ENCODE assay signal across 1 cellular context in the genomic region with DNA sequence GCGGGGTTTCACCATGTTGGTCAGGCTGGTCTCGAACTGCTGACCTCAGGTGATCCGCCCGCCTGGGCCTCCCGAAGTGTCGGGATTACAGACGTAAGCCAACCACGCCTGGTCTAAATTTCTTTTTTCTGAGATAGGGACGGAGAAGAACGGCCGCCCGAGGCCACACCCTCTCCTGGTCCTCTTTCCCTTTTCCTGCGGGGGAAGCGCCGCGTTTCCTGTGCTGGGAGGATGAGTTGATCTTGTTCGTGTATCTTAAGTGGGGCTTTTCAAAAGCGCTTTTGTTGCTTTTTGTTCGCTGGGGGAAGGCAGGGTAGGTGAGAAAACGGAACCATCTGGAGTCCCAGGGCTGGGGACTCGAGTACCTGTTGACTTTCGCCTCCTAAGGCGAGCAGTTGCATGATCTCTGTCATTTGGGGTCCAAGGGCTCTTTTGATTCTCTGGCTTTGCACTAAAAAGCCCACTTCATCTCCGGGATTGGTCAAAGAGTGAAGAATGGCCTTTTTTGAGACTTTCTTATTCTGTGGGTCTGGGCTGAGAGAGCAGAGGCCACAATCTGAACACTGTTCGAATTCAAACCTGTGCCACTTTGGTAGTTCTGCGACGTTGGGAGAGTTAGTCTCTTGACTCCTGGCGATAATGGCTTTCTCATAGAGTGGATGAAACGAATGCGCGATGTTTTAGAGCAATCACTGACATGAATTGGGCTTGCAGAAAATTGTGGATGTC.
TF ChIP-seq lines count a peak whose summit lies in the region.

No MANE protein-coding gene starts in this region.

TF ChIP-seq in endothelial cell of umbilical vein, 7 proteins besides CTCF, POLR2A, EP300 and RAD21:
- TF ChIP-seq POLR2AphosphoS5 (IDR thresholded peaks at IDR 0.05; ENCODE audit: insufficient read depth, low read depth, low read length) (no peak), MYC (IDR thresholded peaks at IDR 0.05; ENCODE audit: low read depth, low read length) (no peak), GATA2 (IDR thresholded peaks at IDR 0.05; ENCODE audit: insufficient read depth, insufficient read length, low read depth, low read length) (no peak), JUN (IDR thresholded peaks at IDR 0.05; ENCODE audit: borderline replicate concordance, insufficient read depth, insufficient read length, low read depth) (no peak), EZH2 (IDR thresholded peaks at IDR 0.05; ENCODE audit: borderline replicate concordance, low read depth, low read length, severe bottlenecking) (no peak), FOS (IDR thresholded peaks at IDR 0.05; ENCODE audit: borderline replicate concordance, insufficient read depth, low read length) (no peak)
- TF ChIP-seq, protein P1, sequence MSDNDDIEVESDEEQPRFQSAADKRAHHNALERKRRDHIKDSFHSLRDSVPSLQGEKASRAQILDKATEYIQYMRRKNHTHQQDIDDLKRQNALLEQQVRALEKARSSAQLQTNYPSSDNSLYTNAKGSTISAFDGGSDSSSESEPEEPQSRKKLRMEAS (IDR thresholded peaks at IDR 0.05; ENCODE audit: insufficient read depth, insufficient read length): no peak
